Comparison of ENCODE assay signal across 13 cellular contexts in the genomic region with DNA sequence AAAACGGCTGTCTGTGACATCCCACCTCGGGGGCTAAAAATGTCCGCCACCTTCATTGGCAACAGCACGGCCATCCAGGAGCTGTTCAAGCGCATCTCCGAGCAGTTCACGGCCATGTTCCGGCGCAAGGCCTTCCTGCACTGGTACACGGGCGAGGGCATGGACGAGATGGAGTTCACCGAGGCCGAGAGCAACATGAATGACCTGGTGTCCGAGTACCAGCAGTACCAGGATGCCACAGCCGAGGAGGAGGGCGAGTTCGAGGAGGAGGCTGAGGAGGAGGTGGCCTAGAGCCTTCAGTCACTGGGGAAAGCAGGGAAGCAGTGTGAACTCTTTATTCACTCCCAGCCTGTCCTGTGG. TPM values are rescaled to one million over a fixed set of nuclear protein-coding genes. Genes with fewer than 3 reads are reported as not detected.
DNase-seq lines count a peak whose midpoint lies in the region; ATAC-seq, FAIRE-seq and TF ChIP-seq lines count a peak whose summit lies in the region.
"Not testable (repeated sequence)": the region's sequence is repeated elsewhere in the genome, so short reads cannot be mapped to it uniquely, and the experiment has no call there.
"Had no signal": no experiment of that assay in that cellular context is flagged by ENCODE, and none has a peak within 500 bp of the region (broad histone marks: within the 10 kb centered on the region; RNA-seq: fewer than 3 reads in every experiment).

No MANE protein-coding gene starts in this region.

- dilution Hi-C loops in keratinocyte (cut with MboI; ENCODE audit: extremely low pct_ligation_motif_present, low sequenced_read_pairs) = not testable (repeated sequence)

- not testable (repeated sequence) for H3K9me3 ChIP-seq in CD4-positive, CD25-positive, alpha-beta regulatory T cell (ENCODE audit: control insufficient read depth in 2 of 2, low read length in 2 of 2); Loucy (ENCODE audit: insufficient read depth, low read depth, low read length); body of pancreas; keratinocyte (ENCODE audit: control insufficient read depth, low read depth, low read length); skeletal muscle tissue (ENCODE audit: control insufficient read depth in 3 of 3, low read length in 3 of 3)

- not testable (repeated sequence) for TF ChIP-seq CTCF in Loucy (conservative IDR thresholded peaks at IDR 0.05; ENCODE audit: low read length); body of pancreas (IDR thresholded peaks at IDR 0.05); keratinocyte (optimal IDR thresholded peaks at IDR 0.05 in 1 of 3, IDR thresholded peaks at IDR 0.05 in 1 of 3, conservative IDR thresholded peaks at IDR 0.05 in 1 of 3; ENCODE audit: extremely low read depth in 1 of 3, insufficient read depth in 2 of 3, low read length in 3 of 3)

- POLR2A ChIA-PET in activated CD4-positive, alpha-beta memory T cell treated with anti-CD3 and anti-CD28 coated beads for 36 hours (lab: Charles Lee) = interaction anchor here (1.1 to 4.5 kb wide), 4 partner anchors 11 to 114 kb away, joined by 3 to 65 read pairs (median 6); a partner anchor contains a TSS

- TF ChIP-seq POLR2A in body of pancreas (IDR thresholded peaks at IDR 0.05) = not testable (repeated sequence)

- ATAC-seq in CD4-positive, CD25-positive, alpha-beta regulatory T cell (ENCODE audit: low read depth in 2 of 2); body of pancreas: not testable (repeated sequence)

- not testable (repeated sequence) for H3K36me3 ChIP-seq in CD4-positive, CD25-positive, alpha-beta regulatory T cell (ENCODE audit: control insufficient read depth, insufficient read depth, low read length); body of pancreas (replicated peaks in 1 of 2; ENCODE audit: insufficient read depth in 1 of 2, low read depth in 2 of 2)
- H3K36me3 ChIP-seq in Loucy (ENCODE audit: insufficient read depth, low read length) = peaks cover 21% of the 10 kb centered on the region; the same call in 1 of the 2 replicates
- H3K36me3 ChIP-seq in keratinocyte (ENCODE audit: control insufficient read depth in 2 of 2, extremely low read depth in 1 of 2, insufficient read depth in 2 of 2, low read length in 2 of 2) = peaks cover 11 to 25% of the 10 kb centered on the region in 2 experiments
- H3K36me3 ChIP-seq in skeletal muscle tissue (ENCODE audit: control insufficient read depth in 3 of 3, insufficient read depth in 3 of 3, low read length in 3 of 3) = peaks cover 18 to 24% (median 20%) of the 10 kb centered on the region in 3 donors

- 46 to 56% methylated on average over 16 to 18 of the region's 18 CpGs for whole genome bisulfite sequencing in body of pancreas, 2 donors

- peak overlapping the region; percentile 28 to 88 (median 64) for H3K4me3 Mint-ChIP-seq in CD4-positive, CD25-positive, alpha-beta regulatory T cell
- peak overlapping the region; percentile 83 for H3K4me3 Mint-ChIP-seq in activated CD4-positive, alpha-beta memory T cell treated with anti-CD3 and anti-CD28 coated beads for 36 hours

- H3K4me2 ChIP-seq in Loucy (ENCODE audit: low read depth, low read length, poor library complexity, severe bottlenecking) (peak overlapping the region; percentile 95), keratinocyte (ENCODE audit: control insufficient read depth, extremely low read depth, insufficient read depth, low read depth, low read length) (peak overlapping the region; percentile 84)

- H3K27ac Mint-ChIP-seq in CD4-positive, CD25-positive, alpha-beta regulatory T cell; activated CD4-positive, alpha-beta memory T cell treated with anti-CD3 and anti-CD28 coated beads for 36 hours: not testable (repeated sequence)

- FAIRE-seq in keratinocyte (lab: Jason Lieb, UNC) = not testable (repeated sequence)

- not testable (repeated sequence) for H3K27me3 ChIP-seq in CD4-positive, CD25-positive, alpha-beta regulatory T cell (ENCODE audit: control insufficient read depth, insufficient read depth, low read length); Loucy (ENCODE audit: insufficient read depth, low read length, poor library complexity, severe bottlenecking); body of pancreas; keratinocyte (ENCODE audit: control insufficient read depth, extremely low read depth, insufficient read depth, low read length); skeletal muscle tissue (ENCODE audit: control insufficient read depth in 3 of 3, insufficient read depth in 3 of 3, low read length in 3 of 3)

- not testable (repeated sequence) for DNase-seq in CD4-positive, CD25-positive, alpha-beta regulatory T cell; activated CD4-positive, alpha-beta memory T cell treated with anti-CD3 and anti-CD28 coated beads for 36 hours; body of pancreas; keratinocyte (ENCODE audit: low read depth, low spot score)

- H3K27me3 Mint-ChIP-seq in CD4-positive, CD25-positive, alpha-beta regulatory T cell; activated CD4-positive, alpha-beta memory T cell treated with anti-CD3 and anti-CD28 coated beads for 36 hours: not testable (repeated sequence)

- intact Hi-C loops in activated CD4-positive, alpha-beta memory T cell treated with anti-CD3 and anti-CD28 coated beads for 36 hours (cut with micrococcal nuclease) = loop anchor here (5.0 kb wide), 2 partner anchors 116 to 451 kb away; a partner anchor contains a TSS
- intact Hi-C loops in body of pancreas (cut with DNase I) = not testable (repeated sequence)

- H3K4me1 Mint-ChIP-seq in CD4-positive, CD25-positive, alpha-beta regulatory T cell = peaks cover 0 to 34% (median 15%) of the 10 kb centered on the region in 4 donors
- peaks cover 19% of the 10 kb centered on the region for H3K4me1 Mint-ChIP-seq in activated CD4-positive, alpha-beta memory T cell treated with anti-CD3 and anti-CD28 coated beads for 36 hours (ENCODE audit: low read depth)

- not testable (repeated sequence) for H3F3A ChIP-seq in Loucy (ENCODE audit: low read depth)

- peaks cover 24% of the 10 kb centered on the region for H4K20me1 ChIP-seq in Loucy (ENCODE audit: insufficient read depth, low read length, poor library complexity, severe bottlenecking)
- peaks cover 28% of the 10 kb centered on the region for H4K20me1 ChIP-seq in keratinocyte (ENCODE audit: control insufficient read depth, extremely low read depth, insufficient read depth, low read length)

- peaks cover 43% of the 10 kb centered on the region for H3K79me2 ChIP-seq in Loucy (ENCODE audit: insufficient read depth, low read length)
- H3K79me2 ChIP-seq in keratinocyte (ENCODE audit: control insufficient read depth, insufficient read depth, low read length) = peaks cover 33% of the 10 kb centered on the region

- H3K4me1 ChIP-seq in CD4-positive, CD25-positive, alpha-beta regulatory T cell (ENCODE audit: control insufficient read depth, insufficient read depth, low read length, poor library complexity, severe bottlenecking) = peaks cover 37% of the 10 kb centered on the region
- peaks cover 23% of the 10 kb centered on the region for H3K4me1 ChIP-seq in Loucy (ENCODE audit: insufficient read depth, low read length, poor library complexity, severe bottlenecking)
- peaks cover 40% of the 10 kb centered on the region for H3K4me1 ChIP-seq in body of pancreas
- peaks cover 30% of the 10 kb centered on the region for H3K4me1 ChIP-seq in keratinocyte (ENCODE audit: control insufficient read depth, extremely low read depth, insufficient read depth, low read length)
- H3K4me1 ChIP-seq in skeletal muscle tissue (ENCODE audit: control insufficient read depth in 3 of 3, insufficient read depth in 3 of 3, low read length in 3 of 3) = peaks cover 45 to 73% (median 62%) of the 10 kb centered on the region in 3 donors

- H3K9me3 Mint-ChIP-seq in CD4-positive, CD25-positive, alpha-beta regulatory T cell; activated CD4-positive, alpha-beta memory T cell treated with anti-CD3 and anti-CD28 coated beads for 36 hours: not testable (repeated sequence)

- H3K9ac ChIP-seq in Loucy (ENCODE audit: low read depth, low read length, poor library complexity, severe bottlenecking) (peak overlapping the region; percentile 96), skeletal muscle tissue (ENCODE audit: low read depth in 1 of 3, low read length in 3 of 3) (peak overlapping the region in 2 of 3 donors; percentile 20 to 90)
- H3K9ac ChIP-seq in keratinocyte (ENCODE audit: control insufficient read depth, extremely low read depth, insufficient read depth, low read length) = not testable (repeated sequence)

- not testable (repeated sequence) for H3K36me3 Mint-ChIP-seq in CD4-positive, CD25-positive, alpha-beta regulatory T cell
- H3K36me3 Mint-ChIP-seq in activated CD4-positive, alpha-beta memory T cell treated with anti-CD3 and anti-CD28 coated beads for 36 hours = peaks cover 26% of the 10 kb centered on the region

- not testable (repeated sequence) for H3K9me2 ChIP-seq in Loucy (replicated peaks; ENCODE audit: low read depth, low read length)

- not testable (repeated sequence) for H2AFZ ChIP-seq in Loucy (ENCODE audit: low read length); keratinocyte (ENCODE audit: control insufficient read depth, low read length)

- not testable (repeated sequence) for H3K27ac ChIP-seq in CD4-positive, CD25-positive, alpha-beta regulatory T cell (ENCODE audit: insufficient read depth, low read length, poor library complexity, severe bottlenecking); keratinocyte (ENCODE audit: control insufficient read depth, insufficient read depth, low read length)
- H3K27ac ChIP-seq in body of pancreas (peak overlapping the region; percentile 87 to 97 (median 92)), skeletal muscle tissue (ENCODE audit: low read depth, low read length) (peak overlapping the region; percentile 7)

- not testable (repeated sequence) for H3K4me3 ChIP-seq in CD4-positive, CD25-positive, alpha-beta regulatory T cell (ENCODE audit: low read depth, low read length); body of pancreas
- peak overlapping the region; percentile 94 for H3K4me3 ChIP-seq in Loucy (ENCODE audit: low read length, poor library complexity, severe bottlenecking)
- H3K4me3 ChIP-seq in keratinocyte (ENCODE audit: control insufficient read depth in 2 of 3, extremely low read depth in 1 of 3, insufficient read depth in 2 of 3, low read depth in 1 of 3, low read length in 3 of 3) = peak overlapping the region in 2 of 3 experiments; percentile 2 to 43
- peak overlapping the region in 1 of 3 donors; percentile 17 for H3K4me3 ChIP-seq in skeletal muscle tissue (ENCODE audit: low read length in 3 of 3)

- H3K9me1 ChIP-seq in keratinocyte (ENCODE audit: control insufficient read depth, extremely low read depth, insufficient read depth, low read length) = not testable (repeated sequence)

- CTCF ChIA-PET in activated CD4-positive, alpha-beta memory T cell treated with anti-CD3 and anti-CD28 coated beads for 36 hours (lab: Charles Lee) = interaction anchor here (0.9 to 1.8 kb wide), 4 partner anchors 11 to 202 kb away, joined by 3 to 7 read pairs (median 4); a partner anchor contains a TSS

RNA-seq across cellular contexts. Expression of a gene that starts 2.2 kb away (rescaled TPM):
- total RNA-seq in CD4-positive, CD25-positive, alpha-beta regulatory T cell = 100 TPM
- polyA plus RNA-seq in CD4-positive, CD25-positive, alpha-beta regulatory T cell = 10 to 100 TPM; 56.7 to 87.4 (median 71.8) TPM
- 100 to 1,000 TPM; 320 to 325 TPM for total RNA-seq in activated CD4-positive, alpha-beta memory T cell treated with anti-CD3 and anti-CD28 coated beads for 36 hours
- total RNA-seq in body of pancreas (100 to 1,000 TPM in 1 of 2 donors, 10 to 100 TPM in 1; 79.1 to 171 TPM), skeletal muscle tissue (97.1 TPM)
- polyA plus RNA-seq in keratinocyte = 390 to 693 TPM (median 440 TPM) in 3 replicates
- 64.2 TPM for polyA plus RNA-seq in keratinocyte (2011; ENCODE audit: low read depth)
- polyA plus RNA-seq in keratinocyte (2011; cell fraction: cytosol; rRNA removed) = 328 and 496 TPM in 2 replicates
- polyA plus RNA-seq in keratinocyte (2011; cell fraction: nucleus; rRNA removed) = 336 and 469 TPM in 2 replicates
- 276 and 744 TPM in 2 replicates for polyA plus RNA-seq in keratinocyte (2012; ENCODE audit: low replicate concordance)
- 387 to 836 TPM (median 396 TPM) in 3 replicates for polyA minus RNA-seq in keratinocyte
- polyA minus RNA-seq in keratinocyte (2011; cell fraction: cytosol; rRNA and poly(A)+ RNA removed) = 512 TPM
- 252 and 259 TPM in 2 replicates for polyA minus RNA-seq in keratinocyte (2011; cell fraction: nucleus; rRNA and poly(A)+ RNA removed)

RNA-seq across cellular contexts. Expression of a gene that starts 7.8 kb away (rescaled TPM):
- not detected for total RNA-seq in CD4-positive, CD25-positive, alpha-beta regulatory T cell
- not detected for polyA plus RNA-seq in CD4-positive, CD25-positive, alpha-beta regulatory T cell
- total RNA-seq in activated CD4-positive, alpha-beta memory T cell treated with anti-CD3 and anti-CD28 coated beads for 36 hours = not detected
- total RNA-seq in body of pancreas (not detected), skeletal muscle tissue (not detected)
- polyA plus RNA-seq in keratinocyte = not detected in 3 replicates
- not detected for polyA plus RNA-seq in keratinocyte (2011; ENCODE audit: low read depth)
- polyA plus RNA-seq in keratinocyte (2011; cell fraction: cytosol; rRNA removed) = not detected in 2 replicates
- polyA plus RNA-seq in keratinocyte (2011; cell fraction: nucleus; rRNA removed) = not detected in 2 replicates
- not detected in 2 replicates for polyA plus RNA-seq in keratinocyte (2012; ENCODE audit: low replicate concordance)
- polyA minus RNA-seq in keratinocyte = not detected in 3 replicates
- polyA minus RNA-seq in keratinocyte (2011; cell fraction: cytosol; rRNA and poly(A)+ RNA removed) = not detected
- polyA minus RNA-seq in keratinocyte (2011; cell fraction: nucleus; rRNA and poly(A)+ RNA removed) = not detected in 2 replicates
- total RNA-seq: frontal cortex, lower leg skin, natural killer cell, Peyer's patch, right lobe of liver, transverse colon had no signal
- polyA plus RNA-seq: IgD-negative memory B cell had no signal

RNA-seq across cellular contexts. Expression of a gene that starts 11.9 kb away (rescaled TPM):
- 46.4 TPM for total RNA-seq in CD4-positive, CD25-positive, alpha-beta regulatory T cell
- polyA plus RNA-seq in CD4-positive, CD25-positive, alpha-beta regulatory T cell = 10 to 100 TPM; 22.3 to 27.1 (median 23.7) TPM
- total RNA-seq in activated CD4-positive, alpha-beta memory T cell treated with anti-CD3 and anti-CD28 coated beads for 36 hours = 10 to 100 TPM; 57.2 to 57.9 TPM
- total RNA-seq in body of pancreas = 10 to 100 TPM; 31.3 to 34.2 TPM
- polyA plus RNA-seq in keratinocyte = 25.1 to 40.2 TPM (median 35.0 TPM) in 3 replicates
- 11.6 TPM for polyA plus RNA-seq in keratinocyte (2011; ENCODE audit: low read depth)
- polyA plus RNA-seq in keratinocyte (2011; cell fraction: cytosol; rRNA removed) = 29.8 and 55.0 TPM in 2 replicates
- 36.6 and 50.0 TPM in 2 replicates for polyA plus RNA-seq in keratinocyte (2011; cell fraction: nucleus; rRNA removed)
- polyA plus RNA-seq in keratinocyte (2012; ENCODE audit: low replicate concordance) = 40.6 and 53.2 TPM in 2 replicates
- polyA minus RNA-seq in keratinocyte = 35.7 to 44.2 TPM (median 43.6 TPM) in 3 replicates
- 75.4 TPM for polyA minus RNA-seq in keratinocyte (2011; cell fraction: cytosol; rRNA and poly(A)+ RNA removed)
- polyA minus RNA-seq in keratinocyte (2011; cell fraction: nucleus; rRNA and poly(A)+ RNA removed) = 33.1 and 37.6 TPM in 2 replicates
- total RNA-seq in skeletal muscle tissue = 33.9 TPM

RNA-seq across cellular contexts. Expression of a gene that starts 12.5 kb away (rescaled TPM):
- not detected for total RNA-seq in CD4-positive, CD25-positive, alpha-beta regulatory T cell
- not detected for polyA plus RNA-seq in CD4-positive, CD25-positive, alpha-beta regulatory T cell
- not detected for total RNA-seq in activated CD4-positive, alpha-beta memory T cell treated with anti-CD3 and anti-CD28 coated beads for 36 hours
- under 1 TPM in 1 of 2 donors, not detected in 1; 0.33 TPM for total RNA-seq in body of pancreas
- polyA plus RNA-seq in keratinocyte = 0.03 TPM in 1 of 3 replicates, not detected in the others
- not detected for polyA plus RNA-seq in keratinocyte (2011; ENCODE audit: low read depth)
- polyA plus RNA-seq in keratinocyte (2011; cell fraction: cytosol; rRNA removed) = not detected in 2 replicates
- 0.05 TPM in 1 of 2 replicates, not detected in the other for polyA plus RNA-seq in keratinocyte (2011; cell fraction: nucleus; rRNA removed)
- 0.21 TPM in 1 of 2 replicates, not detected in the other for polyA plus RNA-seq in keratinocyte (2012; ENCODE audit: low replicate concordance)
- polyA minus RNA-seq in keratinocyte = not detected in 3 replicates
- polyA minus RNA-seq in keratinocyte (2011; cell fraction: cytosol; rRNA and poly(A)+ RNA removed) = not detected
- not detected in 2 replicates for polyA minus RNA-seq in keratinocyte (2011; cell fraction: nucleus; rRNA and poly(A)+ RNA removed)
- total RNA-seq in skeletal muscle tissue = not detected
- total RNA-seq: frontal cortex, natural killer cell, right lobe of liver, transverse colon had no signal
- polyA plus RNA-seq: IgD-negative memory B cell had no signal

RNA-seq across cellular contexts. Expression of a gene that starts 15.9 kb away (rescaled TPM):
- not detected for total RNA-seq in CD4-positive, CD25-positive, alpha-beta regulatory T cell
- polyA plus RNA-seq in CD4-positive, CD25-positive, alpha-beta regulatory T cell = not detected
- total RNA-seq in activated CD4-positive, alpha-beta memory T cell treated with anti-CD3 and anti-CD28 coated beads for 36 hours = not detected
- under 1 TPM in 1 of 2 donors, not detected in 1; 0.26 TPM for total RNA-seq in body of pancreas
- not detected in 3 replicates for polyA plus RNA-seq in keratinocyte
- polyA plus RNA-seq in keratinocyte (2011; ENCODE audit: low read depth) = not detected
- not detected in 2 replicates for polyA plus RNA-seq in keratinocyte (2011; cell fraction: cytosol; rRNA removed)
- 0.11 TPM in 1 of 2 replicates, not detected in the other for polyA plus RNA-seq in keratinocyte (2011; cell fraction: nucleus; rRNA removed)
- polyA plus RNA-seq in keratinocyte (2012; ENCODE audit: low replicate concordance) = 0.06 and 0.31 TPM in 2 replicates
- polyA minus RNA-seq in keratinocyte = not detected in 3 replicates
- not detected for polyA minus RNA-seq in keratinocyte (2011; cell fraction: cytosol; rRNA and poly(A)+ RNA removed)
- polyA minus RNA-seq in keratinocyte (2011; cell fraction: nucleus; rRNA and poly(A)+ RNA removed) = 0.21 TPM in 1 of 2 replicates, not detected in the other
- not detected for total RNA-seq in skeletal muscle tissue
- total RNA-seq: frontal cortex, natural killer cell, Peyer's patch, right lobe of liver, transverse colon had no signal
- polyA plus RNA-seq: IgD-negative memory B cell had no signal
